9 cellular contexts compared by ENCODE assay signal in genomic region chr1:110781525-110781924, GRCh38.
"Had no signal": no experiment of that assay in that cellular context is flagged by ENCODE, and none has a peak within 500 bp of the region (broad histone marks: within the 10 kb centered on the region; RNA-seq: fewer than 3 reads in every experiment).

No MANE protein-coding gene starts in this region.

- H3K9me3 ChIP-seq: adrenal gland, body of pancreas, breast epithelium had no signal

- FAIRE-seq: astrocyte, colon, TTC549 had no signal

- H3K4me1 ChIP-seq: adrenal gland had no signal

- DNase-seq: amniotic stem cell had no signal

- H3K4me3 ChIP-seq: adrenal gland, body of pancreas, breast epithelium had no signal

- H3K27me3 ChIP-seq: body of pancreas, brain microvascular endothelial cell, breast epithelium had no signal

- H3K36me3 ChIP-seq: adrenal gland, brain microvascular endothelial cell, breast epithelium had no signal

- H3K27ac ChIP-seq: adrenal gland, body of pancreas, brain microvascular endothelial cell, breast epithelium, VCaP had no signal
